In genomic region chr10:79923145-79923544, GRCh38 we compare ENCODE assay signal across 30 cellular contexts. TPM values are rescaled to one million over a fixed set of nuclear protein-coding genes. Genes with fewer than 3 reads are reported as not detected.
"Had no signal": no experiment of that assay in that cellular context is flagged by ENCODE, and none has a peak within 500 bp of the region (broad histone marks: within the 10 kb centered on the region; RNA-seq: fewer than 3 reads in every experiment).

No MANE protein-coding gene starts in this region.

- H3K27ac ChIP-seq: ascending aorta, coronary artery, dorsolateral prefrontal cortex, epithelial cell of prostate, esophagus squamous epithelium, gastroesophageal sphincter had no signal

- H3K4me1 ChIP-seq: ascending aorta, esophagus squamous epithelium, gastroesophageal sphincter had no signal

- H3K4me3 ChIP-seq: ascending aorta, coronary artery, dorsolateral prefrontal cortex, esophagus squamous epithelium, gastroesophageal sphincter had no signal

- H3K9me3 Mint-ChIP-seq: activated CD4-positive, alpha-beta T cell treated with anti-CD3 and anti-CD28 coated beads, Interleukin-2, amount 10 ng/mL, durations not matched to agents 7 days and 5 days; activated CD8-positive, alpha-beta T cell treated with anti-CD3 and anti-CD28 coated beads for 36 hours; brain; central memory CD8-positive, alpha-beta T cell; T-helper 2 cell treated with Interferon-gamma antibody and Interleukin-4, amounts not matched to agents 5 μg/mL and 100 μg/mL, for 36 hours had no signal

- H3K9me3 ChIP-seq: ascending aorta, esophagus squamous epithelium, gastroesophageal sphincter had no signal

- H3K4me1 Mint-ChIP-seq: brain; central memory CD8-positive, alpha-beta T cell had no signal

- H3K27ac Mint-ChIP-seq: activated CD4-positive, alpha-beta T cell treated with anti-CD3 and anti-CD28 coated beads for 36 hours; activated CD4-positive, alpha-beta T cell treated with anti-CD3 and anti-CD28 coated beads, Interleukin-2, amount 10 ng/mL, durations not matched to agents 7 days and 5 days; activated CD8-positive, alpha-beta T cell treated with anti-CD3 and anti-CD28 coated beads for 36 hours; activated naive CD4-positive, alpha-beta T cell treated with anti-CD3 and anti-CD28 coated beads, Interleukin-2, amount 10 ng/mL, durations not matched to agents 7 days and 5 days; activated naive CD8-positive, alpha-beta T cell treated with anti-CD3 and anti-CD28 coated beads, Interleukin-2, amount 10 ng/mL, durations not matched to agents 7 days and 5 days; brain; dendritic cell treated with granulocyte-macrophage colony-stimulating factor and Interleukin-4, amounts not matched to agents 40 ng/mL and 50 ng/mL, for 4 days; T-helper 17 cell; T-helper 2 cell treated with Interferon-gamma antibody and Interleukin-4, amounts not matched to agents 5 μg/mL and 100 μg/mL, for 36 hours had no signal

- H3K36me3 ChIP-seq: ascending aorta, esophagus squamous epithelium had no signal

- H3K27me3 ChIP-seq: ascending aorta, dorsolateral prefrontal cortex, esophagus squamous epithelium, gastroesophageal sphincter had no signal

- DNase-seq: activated CD4-positive, alpha-beta T cell treated with anti-CD3 and anti-CD28 coated beads for 36 hours; activated CD4-positive, alpha-beta T cell treated with anti-CD3 and anti-CD28 coated beads, Interleukin-2, amount 10 ng/mL, durations not matched to agents 7 days and 5 days; activated CD4-positive, alpha-beta T cell treated with anti-CD3 and anti-CD28 coated beads, Interleukin-2, amount 50 U/mL, for 4 hours; activated CD4-positive, CD25-positive, alpha-beta regulatory T cell; activated CD4-positive, CD25-positive, alpha-beta regulatory T cell treated with anti-CD3 and anti-CD28 coated beads, Interleukin-2, amount 50 U/mL, for 72 hours; activated CD8-positive, alpha-beta memory T cell treated with anti-CD3 and anti-CD28 coated beads for 24 hours; activated CD8-positive, alpha-beta T cell treated with anti-CD3 and anti-CD28 coated beads for 36 hours; activated gamma-delta T cell; activated naive CD4-positive, alpha-beta T cell; activated naive CD4-positive, alpha-beta T cell treated with anti-CD3 and anti-CD28 coated beads, Interleukin-2, amount 10 ng/mL, durations not matched to agents 7 days and 5 days; activated naive CD8-positive, alpha-beta T cell treated with anti-CD3 and anti-CD28 coated beads, Interleukin-2, amount 10 ng/mL, durations not matched to agents 7 days and 5 days; activated T-cell treated with anti-CD3 and anti-CD28 coated beads, Interleukin-2, amount 50 U/mL, for 48 hours; dorsolateral prefrontal cortex; effector memory CD4-positive, alpha-beta T cell; esophagus squamous epithelium; foreskin melanocyte; T-helper 17 cell had no signal

- H3K27me3 Mint-ChIP-seq: activated CD8-positive, alpha-beta T cell treated with anti-CD3 and anti-CD28 coated beads for 36 hours; central memory CD8-positive, alpha-beta T cell; T-helper 17 cell had no signal

- H3K36me3 Mint-ChIP-seq: activated naive CD4-positive, alpha-beta T cell treated with anti-CD3 and anti-CD28 coated beads, Interleukin-2, amount 10 ng/mL, durations not matched to agents 7 days and 5 days; activated naive CD4-positive, alpha-beta T cell treated with anti-CD3 and anti-CD28 coated beads, Interleukin-2, amount 50 U/mL, for 72 hours; activated naive CD8-positive, alpha-beta T cell treated with anti-CD3 and anti-CD28 coated beads, Interleukin-2, amount 10 ng/mL, durations not matched to agents 7 days and 5 days had no signal

- ATAC-seq: activated CD4-positive, alpha-beta T cell treated with anti-CD3 and anti-CD28 coated beads for 36 hours; activated CD8-positive, alpha-beta T cell treated with anti-CD3 and anti-CD28 coated beads for 36 hours; gastroesophageal sphincter; T-helper 17 cell had no signal

- H3K4me3 Mint-ChIP-seq: activated CD4-positive, alpha-beta T cell treated with anti-CD3 and anti-CD28 coated beads for 36 hours; activated CD4-positive, alpha-beta T cell treated with anti-CD3 and anti-CD28 coated beads, Interleukin-2, amount 10 ng/mL, durations not matched to agents 7 days and 5 days; activated CD8-positive, alpha-beta T cell treated with anti-CD3 and anti-CD28 coated beads for 36 hours; activated naive CD4-positive, alpha-beta T cell treated with anti-CD3 and anti-CD28 coated beads, Interleukin-2, amount 10 ng/mL, durations not matched to agents 7 days and 5 days; activated naive CD8-positive, alpha-beta T cell treated with anti-CD3 and anti-CD28 coated beads, Interleukin-2, amount 10 ng/mL, durations not matched to agents 7 days and 5 days; brain; central memory CD8-positive, alpha-beta T cell; dendritic cell treated with granulocyte-macrophage colony-stimulating factor and Interleukin-4, amounts not matched to agents 40 ng/mL and 50 ng/mL, for 4 days; T-helper 17 cell; T-helper 2 cell treated with Interferon-gamma antibody and Interleukin-4, amounts not matched to agents 5 μg/mL and 100 μg/mL, for 36 hours had no signal

RNA-seq across cellular contexts. Expression of gene SFTPD, which starts 25.8 kb away (rescaled TPM):
- total RNA-seq: activated CD4-positive, alpha-beta T cell treated with anti-CD3 and anti-CD28 coated beads for 36 hours; activated CD4-positive, alpha-beta T cell treated with anti-CD3 and anti-CD28 coated beads, Interleukin-2, amount 10 ng/mL, durations not matched to agents 7 days and 5 days; activated CD8-positive, alpha-beta T cell treated with anti-CD3 and anti-CD28 coated beads for 36 hours; activated naive CD8-positive, alpha-beta T cell treated with anti-CD3 and anti-CD28 coated beads, Interleukin-2, amount 10 ng/mL, durations not matched to agents 7 days and 5 days; ascending aorta; endothelial cell of umbilical vein; fibroblast of lung; fibroblast of villous mesenchyme; glomerular endothelial cell; T-helper 17 cell had no signal
